8 cellular contexts compared by ENCODE assay signal in the genomic region with DNA sequence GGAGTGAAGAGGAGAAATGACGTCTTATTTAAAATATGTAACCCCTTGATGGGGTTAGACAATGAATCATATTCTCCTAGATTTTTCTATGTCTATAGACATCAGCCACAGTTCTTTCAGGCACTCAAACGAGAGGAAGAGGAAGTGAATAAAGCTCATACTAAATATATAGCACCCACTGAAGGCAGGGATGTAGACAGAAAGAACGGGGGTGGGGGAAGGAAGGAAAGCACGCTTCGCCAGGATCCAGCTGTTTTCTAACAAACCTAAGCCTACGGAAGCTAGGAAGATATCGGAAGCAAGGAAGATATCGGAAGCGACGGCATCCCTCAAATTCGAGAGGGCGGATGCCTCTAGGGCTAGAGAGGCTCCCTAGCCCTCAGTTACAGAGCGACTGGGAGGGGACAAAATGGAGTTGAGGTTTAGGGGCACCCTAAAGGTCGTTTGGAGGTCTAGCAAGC. TPM values are rescaled to one million over a fixed set of nuclear protein-coding genes. Genes with fewer than 3 reads are reported as not detected.
DNase-seq lines count a peak whose midpoint lies in the region; ATAC-seq and TF ChIP-seq lines count a peak whose summit lies in the region.

No MANE protein-coding gene starts in this region.

- H3K27ac Mint-ChIP-seq in activated CD4-positive, alpha-beta T cell treated with anti-CD3 and anti-CD28 coated beads, Interleukin-2, amount 10 ng/mL, durations not matched to agents 24 days and 14 days: peak overlapping the region; percentile 99
- H3K27ac Mint-ChIP-seq in natural killer cell: peak overlapping the region; percentile 87 to 96

- DNase-seq in G401 (ENCODE audit: low spot score) (peak; percentile 24), LHCN-M2 (ENCODE audit: low read depth) (peak; percentile 52), erythroblast (lab: John Stamatoyannopoulos, UW) (peak; percentile 52 to 67), natural killer cell (peak; percentile 17), DMS114 treated with DMSO at 0.1 percent for 48 hours (lab: John Stamatoyannopoulos, UW; ENCODE audit: unreplicated experiment) (no peak)
- peak; percentile 73 for DNase-seq in activated CD4-positive, alpha-beta T cell treated with anti-CD3 and anti-CD28 coated beads, Interleukin-2, amount 10 ng/mL, durations not matched to agents 24 days and 14 days
- no peak for DNase-seq in NK-92 treated with Interleukin-12 subunit alpha and Interleukin-12 subunit beta, amount 100 ng/mL, for 24 hours (lab: John Stamatoyannopoulos, UW)

- TF ChIP-seq CTCF in natural killer cell (IDR thresholded peaks at IDR 0.05): no peak

- peak; percentile 27 for ATAC-seq in GM21737 (IDR thresholded peaks at IDR 0.05; ENCODE audit: unreplicated experiment)
- ATAC-seq in natural killer cell: peak in 2 of 3 donors; percentile 18 to 20

- no peak for TF ChIP-seq POLR2A in erythroblast (IDR thresholded peaks at IDR 0.05; ENCODE audit: low read length)

- peaks cover 23% of the 10 kb centered on the region for H3K4me1 Mint-ChIP-seq in activated CD4-positive, alpha-beta T cell treated with anti-CD3 and anti-CD28 coated beads, Interleukin-2, amount 10 ng/mL, durations not matched to agents 24 days and 14 days
- peaks cover 25 to 38% of the 10 kb centered on the region in 2 donors for H3K4me1 Mint-ChIP-seq in natural killer cell

- H3K9me3 Mint-ChIP-seq in activated CD4-positive, alpha-beta T cell treated with anti-CD3 and anti-CD28 coated beads, Interleukin-2, amount 10 ng/mL, durations not matched to agents 24 days and 14 days: no peaks in the 10 kb centered on the region
- H3K9me3 Mint-ChIP-seq in natural killer cell: no peaks in the 10 kb centered on the region

- H3K36me3 Mint-ChIP-seq in activated CD4-positive, alpha-beta T cell treated with anti-CD3 and anti-CD28 coated beads, Interleukin-2, amount 10 ng/mL, durations not matched to agents 24 days and 14 days (ENCODE audit: low read depth): peaks cover 20% of the 10 kb centered on the region
- no peaks in the 10 kb centered on the region for H3K36me3 Mint-ChIP-seq in natural killer cell

- in situ Hi-C loops in G401 (cut with HindIII; ENCODE audit: low sequenced_read_pairs): no loop called here

- intact Hi-C loops in activated CD4-positive, alpha-beta T cell treated with anti-CD3 and anti-CD28 coated beads, Interleukin-2, amount 10 ng/mL, durations not matched to agents 24 days and 14 days (cut with micrococcal nuclease): loop anchor here (1.0 to 10.0 kb wide), 7 partner anchors 45 to 580 kb away; partner anchors contain the start of genes NXT2 and TMEM164
- intact Hi-C loops in natural killer cell (cut with micrococcal nuclease): loop anchor here (2.0 kb wide), 1 partner anchor 196 kb away; the partner anchor contains the start of gene NXT2

- H3K4me3 Mint-ChIP-seq in activated CD4-positive, alpha-beta T cell treated with anti-CD3 and anti-CD28 coated beads, Interleukin-2, amount 10 ng/mL, durations not matched to agents 24 days and 14 days: peak overlapping the region; percentile 99
- peak overlapping the region; percentile 93 for H3K4me3 Mint-ChIP-seq in natural killer cell

- no peaks in the 10 kb centered on the region for H3K27me3 Mint-ChIP-seq in activated CD4-positive, alpha-beta T cell treated with anti-CD3 and anti-CD28 coated beads, Interleukin-2, amount 10 ng/mL, durations not matched to agents 24 days and 14 days
- H3K27me3 Mint-ChIP-seq in natural killer cell (ENCODE audit: low read depth in 2 of 2): peaks cover 0 to 10% of the 10 kb centered on the region in 2 donors

RNA-seq across cellular contexts. Expression of gene ACSL4, which starts 0.7 kb away (rescaled TPM):
- total RNA-seq in G401 (2014; rRNA removed; shearing (Covaris generic)): 0.71 TPM in 1 of 2 replicates, not detected in the other
- total RNA-seq in LHCN-M2 (2014; rRNA removed) (100 and 109 TPM in 2 replicates), natural killer cell (10 to 100 TPM; 19.8 to 28.4 (median 21.7) TPM)
- 25.4 TPM for polyA plus RNA-seq in LHCN-M2 (2012)
- total RNA-seq in activated CD4-positive, alpha-beta T cell treated with anti-CD3 and anti-CD28 coated beads, Interleukin-2, amount 10 ng/mL, durations not matched to agents 24 days and 14 days: 75.9 and 87.5 TPM in 2 replicates

Comparison
In these comparisons a context has a peak if more than half of its experiments do, and no peak if none do; other contexts are left out.
1. DNase-seq: peak in G401 (single experiment), LHCN-M2 (single experiment), activated CD4-positive, alpha-beta T cell treated with anti-CD3 and anti-CD28 coated beads, Interleukin-2, amount 10 ng/mL, durations not matched to agents 24 days and 14 days (single experiment), erythroblast (2 of 2) and natural killer cell (single experiment); none in NK-92 treated with Interleukin-12 subunit alpha and Interleukin-12 subunit beta, amount 100 ng/mL, for 24 hours (single experiment) and DMS114 treated with DMSO at 0.1 percent for 48 hours (single experiment).
2. RNA of gene ACSL4, which starts 0.7 kb away (total RNA-seq): 100 to 109 TPM in LHCN-M2, 75.9 to 87.5 TPM in activated CD4-positive, alpha-beta T cell treated with anti-CD3 and anti-CD28 coated beads, Interleukin-2, amount 10 ng/mL, durations not matched to agents 24 days and 14 days and 19.8 to 28.4 TPM in natural killer cell; 0.71 TPM in G401; every median in the first group is over 10 times any median in the second.